Comparison of ENCODE assay signal across 8 cellular contexts in the genomic region with DNA sequence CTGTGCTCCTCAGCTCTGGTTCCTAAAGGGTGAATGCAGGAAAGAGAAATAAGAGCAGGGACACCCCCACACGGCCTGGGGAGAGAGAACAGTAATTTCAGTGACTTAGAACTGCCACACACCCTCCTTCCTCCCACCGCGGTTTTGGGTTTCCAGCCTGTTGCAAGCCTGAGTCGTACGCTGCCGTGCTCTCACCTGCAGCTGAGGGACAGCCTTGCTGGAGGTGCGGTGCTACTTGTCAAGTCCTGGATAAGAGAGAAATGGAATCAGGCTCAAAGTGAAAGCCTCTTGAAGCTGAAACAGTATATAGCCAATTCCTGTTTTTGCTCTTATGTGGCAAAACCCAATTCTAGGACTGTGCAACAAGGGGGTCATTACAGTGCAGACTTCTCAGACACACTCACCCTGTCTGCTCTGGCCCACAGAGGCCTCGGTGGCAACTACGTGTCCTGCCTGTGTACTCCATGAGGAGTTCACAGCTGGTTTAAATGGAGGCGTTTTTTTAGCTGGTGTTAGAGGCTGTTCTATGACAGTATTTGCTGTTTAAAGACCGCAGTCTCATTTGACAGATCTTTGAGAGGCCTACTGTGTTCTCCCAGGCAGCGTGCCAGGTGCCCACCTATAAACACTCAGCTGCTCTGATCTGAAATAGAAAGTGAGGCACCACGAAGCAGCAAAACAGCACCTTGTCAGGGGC. TPM values are rescaled to one million over a fixed set of nuclear protein-coding genes. Genes with fewer than 3 reads are reported as not detected.
DNase-seq lines count a peak whose midpoint lies in the region; ATAC-seq and TF ChIP-seq lines count a peak whose summit lies in the region.

No MANE protein-coding gene starts in this region.

- H3K36me3 ChIP-seq in colonic mucosa = no peaks in the 10 kb centered on the region
- no peaks in the 10 kb centered on the region for H3K36me3 ChIP-seq in parathyroid adenoma (ENCODE audit: control insufficient read depth, insufficient read depth, low read length)
- H3K36me3 ChIP-seq in transverse colon = peaks cover 0 to 8% (median under 1%) of the 10 kb centered on the region in 4 donors

- peak overlapping the region; percentile 26 to 53 for H3K9ac ChIP-seq in colonic mucosa (ENCODE audit: low read depth in 2 of 2, low read length in 2 of 2)
- no peak overlapping the region for H3K9ac ChIP-seq in parathyroid adenoma

- in situ Hi-C loops in transverse colon (cut with MboI; ENCODE audit: low pct_ligation_motif_present in 1 of 4, low pct_unique_long_range_greater_than_20kb in 1 of 4, low sequenced_read_pairs in 3 of 4) = no loop called here

- no peaks in the 10 kb centered on the region for H3K27me3 ChIP-seq in colonic mucosa
- no peaks in the 10 kb centered on the region for H3K27me3 ChIP-seq in parathyroid adenoma (ENCODE audit: control insufficient read depth, insufficient read depth, low read length)
- no peaks in the 10 kb centered on the region for H3K27me3 ChIP-seq in transverse colon

- no peaks in the 10 kb centered on the region for H3K79me2 ChIP-seq in parathyroid adenoma

- ATAC-seq in HG03196 (IDR thresholded peaks at IDR 0.05; ENCODE audit: unreplicated experiment) = peak; percentile 62

- TF ChIP-seq EP300 in transverse colon (IDR thresholded peaks at IDR 0.05; ENCODE audit: low read depth) = no peak

- H3K4me1 ChIP-seq in colonic mucosa = peaks cover 6% of the 10 kb centered on the region
- H3K4me1 ChIP-seq in parathyroid adenoma = no peaks in the 10 kb centered on the region
- peaks cover 19 to 67% (median 38%) of the 10 kb centered on the region in 4 donors for H3K4me1 ChIP-seq in transverse colon

- no peak overlapping the region for H2AFZ ChIP-seq in parathyroid adenoma

- intact Hi-C loops in colonic mucosa (cut with DNase I) = no loop called here
- intact Hi-C loops in transverse colon (cut with DNase I; ENCODE audit: low total_unique reads) = no loop called here

- 47 to 56% methylated on average over 3 to 13 of the region's 13 CpGs for WGBS in transverse colon (ENCODE audit: low coverage in 1 of 2), 2 donors

- TF ChIP-seq CTCF in colonic mucosa (IDR thresholded peaks at IDR 0.05) = no peak
- no peak for TF ChIP-seq CTCF in parathyroid adenoma (IDR thresholded peaks at IDR 0.05)
- no peak for TF ChIP-seq CTCF in transverse colon (IDR thresholded peaks at IDR 0.05)

- TF ChIP-seq POLR2A in transverse colon (IDR thresholded peaks at IDR 0.05) = no peak

- H3K9me3 ChIP-seq in colonic mucosa = no peaks in the 10 kb centered on the region
- no peaks in the 10 kb centered on the region for H3K9me3 ChIP-seq in parathyroid adenoma (ENCODE audit: control insufficient read depth, low read length)
- H3K9me3 ChIP-seq in transverse colon = no peaks in the 10 kb centered on the region

- H3K27ac ChIP-seq in colonic mucosa (peak overlapping the region; percentile 3), parathyroid adenoma (peak overlapping the region; percentile 29), transverse colon (peak overlapping the region; percentile 70 to 86 (median 72))

- H3K4me3 ChIP-seq in colonic mucosa (no peak overlapping the region), parathyroid adenoma (ENCODE audit: low read depth, low read length) (no peak overlapping the region), transverse colon (no peak overlapping the region)

- H3K4me2 ChIP-seq in parathyroid adenoma (ENCODE audit: low read length) = no peak overlapping the region

- DNase-seq in GM19240 (ENCODE audit: insufficient read length, low spot score) (peak; percentile 40), colonic mucosa (no peak), transverse colon (peak; percentile 72), HuH-7.5 (ENCODE audit: low spot score) (no peak), NCI-H1694 (lab: John Stamatoyannopoulos, UW) (no peak)
- DNase-seq in activated CD4-positive, alpha-beta T cell treated with anti-CD3 and anti-CD28 coated beads for 1 hour = peak; percentile 64

RNA-seq across cellular contexts. Expression of gene TBC1D2B, which starts 42.9 kb away (rescaled TPM):
- total RNA-seq in colonic mucosa = 10 to 100 TPM; 35.9 to 49.1 TPM
- 10 to 100 TPM; 40.4 to 62.6 (median 53.8) TPM for total RNA-seq in transverse colon

RNA-seq across cellular contexts. Expression of gene SH2D7, which starts 57.7 kb away (rescaled TPM):
- total RNA-seq in colonic mucosa (1 to 10 TPM in 1 of 2 donors, under 1 TPM in 1; 0.58 to 1.6 TPM), transverse colon (1 to 10 TPM in 3 of 4 donors, not detected in 1; 6.0 to 9.7 (median 9.3) TPM)

Comparison
In these comparisons a context has a peak if more than half of its experiments do, and no peak if none do; other contexts are left out.
1. DNase-seq: peak in GM19240 (single experiment), activated CD4-positive, alpha-beta T cell treated with anti-CD3 and anti-CD28 coated beads for 1 hour (single experiment) and transverse colon (single experiment); none in colonic mucosa (single experiment), HuH-7.5 (single experiment) and NCI-H1694 (single experiment).
2. H3K27ac ChIP-seq: peak in every context shown above with its lines; median percentile 72 in transverse colon; 29 in parathyroid adenoma; 3 in colonic mucosa.